Comparison of ENCODE assay signal across 16 cellular contexts in genomic region chr11:56876621-56877312, GRCh38.
DNase-seq lines count a peak whose midpoint lies in the region; ATAC-seq lines count a peak whose summit lies in the region.
"Had no signal": no experiment of that assay in that cellular context is flagged by ENCODE, and none has a peak within 500 bp of the region (broad histone marks: within the 10 kb centered on the region; RNA-seq: fewer than 3 reads in every experiment).

No MANE protein-coding gene starts in this region.

- ATAC-seq in sciatic nerve (peak; percentile 60), GM21381 (IDR thresholded peaks at IDR 0.05; ENCODE audit: unreplicated experiment) (no peak)
- ATAC-seq: activated CD8-positive, alpha-beta memory T cell treated with anti-CD3 and anti-CD28 coated beads, Interleukin-2, amount 10 ng/mL, durations not matched to agents 7 days and 5 days; Panc1 had no signal

- intact Hi-C loops in sciatic nerve (cut with DNase I) = no loop called here

- peak; percentile 11 for DNase-seq in HS-5 (ENCODE audit: low read depth)
- DNase-seq in astrocyte of the hippocampus (ENCODE audit: low read depth, low spot score) = peak; percentile 30
- peak; percentile 8 for DNase-seq in glomerular visceral epithelial cell (ENCODE audit: extremely low spot score)
- DNase-seq in sciatic nerve (ENCODE audit: low spot score) = no peak
- DNase-seq in OCI-M1 (lab: John Stamatoyannopoulos, UW) = no peak
- no peak for DNase-seq in GM19240 (ENCODE audit: insufficient read length, low spot score)
- DNase-seq: activated CD8-positive, alpha-beta memory T cell treated with anti-CD3 and anti-CD28 coated beads, Interleukin-2, amount 10 ng/mL, durations not matched to agents 7 days and 5 days; activated gamma-delta T cell; anterior cingulate cortex; DMS153; dorsolateral prefrontal cortex; NCI-H187; nephron progenitor cell; T-helper 1 cell had no signal

Comparison
In these comparisons a context has a peak if more than half of its experiments do, and no peak if none do; other contexts are left out.
1. DNase-seq: peak in HS-5 (single experiment), astrocyte of the hippocampus (single experiment) and glomerular visceral epithelial cell (single experiment); none in sciatic nerve (single experiment), OCI-M1 (single experiment) and GM19240 (single experiment).